In genomic region chr2:237128026-237128703, GRCh38 we compare ENCODE assay signal across 9 cellular contexts. TPM values are rescaled to one million over a fixed set of nuclear protein-coding genes. Genes with fewer than 3 reads are reported as not detected.
A peak's percentile ranks its signal among the peaks of the same experiment; 100 is the strongest.
DNase-seq lines count a peak whose midpoint lies in the region; ATAC-seq, FAIRE-seq and TF ChIP-seq lines count a peak whose summit lies in the region.
"Had no signal": no experiment of that assay in that cellular context is flagged by ENCODE, and none has a peak within 500 bp of the region (broad histone marks: within the 10 kb centered on the region; RNA-seq: fewer than 3 reads in every experiment).

No MANE protein-coding gene starts in this region.

- H3K4me1 ChIP-seq in duodenal mucosa (ENCODE audit: control insufficient read depth in 1 of 2, insufficient read depth in 2 of 2, low read length in 2 of 2): peaks cover 5 to 24% of the 10 kb centered on the region in 2 donors
- H3K4me1 ChIP-seq in mucosa of descending colon (ENCODE audit: low read depth): no peaks in the 10 kb centered on the region

- TF ChIP-seq CTCF in mucosa of descending colon (IDR thresholded peaks at IDR 0.05): no peak

- H3K27ac ChIP-seq in duodenal mucosa (ENCODE audit: low read depth, low read length): peak overlapping the region; percentile 12
- H3K27ac ChIP-seq: HL-60 had no signal

- peaks cover 0 to 4% of the 10 kb centered on the region in 2 donors for H3K9me3 ChIP-seq in duodenal mucosa (ENCODE audit: control insufficient read depth in 1 of 2, low read length in 2 of 2)
- H3K9me3 ChIP-seq in mucosa of descending colon: no peaks in the 10 kb centered on the region

- peak overlapping the region in 1 of 2 donors; percentile 17 for H3K4me3 ChIP-seq in duodenal mucosa (ENCODE audit: low read depth in 1 of 2, low read length in 2 of 2)
- H3K4me3 ChIP-seq in mucosa of descending colon: no peak overlapping the region

- H3K36me3 ChIP-seq in duodenal mucosa (ENCODE audit: control insufficient read depth in 1 of 2, insufficient read depth in 2 of 2, low read length in 2 of 2): no peaks in the 10 kb centered on the region
- H3K36me3 ChIP-seq in mucosa of descending colon (ENCODE audit: low read depth): no peaks in the 10 kb centered on the region

- H3K27me3 ChIP-seq in duodenal mucosa (ENCODE audit: control insufficient read depth in 1 of 2, insufficient read depth in 2 of 2, low read length in 2 of 2): no peaks in the 10 kb centered on the region

- peak; percentile 99 for DNase-seq in EH (ENCODE audit: low read depth)
- peak; percentile 87 for DNase-seq in RCC 7860 (ENCODE audit: low spot score)
- peak; percentile 65 to 88 (median 75) for DNase-seq in mucosa of descending colon
- peak; percentile 100 for DNase-seq in stromal cell of bone marrow (ENCODE audit: low read depth)
- DNase-seq in activated CD4-positive, CD25-positive, alpha-beta regulatory T cell (lab: John Stamatoyannopoulos, UW): no peak

- no peak overlapping the region for H3K9ac ChIP-seq in duodenal mucosa (ENCODE audit: low read depth in 1 of 2, low read length in 2 of 2)

- ATAC-seq in mucosa of descending colon: peak; percentile 84
- ATAC-seq in GM19035 (IDR thresholded peaks at IDR 0.05; ENCODE audit: unreplicated experiment): no peak
- ATAC-seq in HG02970 (IDR thresholded peaks at IDR 0.05; ENCODE audit: low FRiP score, unreplicated experiment): no peak

- peak; percentile 93 for FAIRE-seq in RCC 7860 (lab: Jason Lieb, UNC)

- intact Hi-C loops in mucosa of descending colon (cut with DNase I, micrococcal nuclease): no loop called here

RNA-seq across cellular contexts. Expression of gene COPS8, which starts 42.5 kb away (rescaled TPM):
- total RNA-seq in mucosa of descending colon: 10 to 100 TPM; 23.4 to 37.3 (median 31.5) TPM

Comparison
In these comparisons a context has a peak if more than half of its experiments do, and no peak if none do; other contexts are left out.
1. DNase-seq: peak in EH (single experiment), RCC 7860 (single experiment), mucosa of descending colon (3 of 3) and stromal cell of bone marrow (single experiment); none in activated CD4-positive, CD25-positive, alpha-beta regulatory T cell (0 of 4).